Comparison of ENCODE assay signal across 31 cellular contexts in genomic region chr15:65232520-65232919, GRCh38. TPM values are rescaled to one million over a fixed set of nuclear protein-coding genes. Genes with fewer than 3 reads are reported as not detected.
"Had no signal": no experiment of that assay in that cellular context is flagged by ENCODE, and none has a peak within 500 bp of the region (broad histone marks: within the 10 kb centered on the region; RNA-seq: fewer than 3 reads in every experiment).

No MANE protein-coding gene starts in this region.

- FAIRE-seq: colon, endometrium, endothelial cell of umbilical vein, frontal cortex had no signal

- H3K36me3 ChIP-seq: colonic mucosa, esophagus muscularis mucosa, esophagus squamous epithelium, gastrocnemius medialis, gastroesophageal sphincter, heart left ventricle, heart right ventricle had no signal

- H3K79me2 ChIP-seq: hepatocyte had no signal

- ATAC-seq: effector memory CD8-positive, alpha-beta T cell; esophagus mucosa; foreskin keratinocyte; gastrocnemius medialis; gastroesophageal sphincter; heart left ventricle; heart right ventricle had no signal

- H3K27ac ChIP-seq: colonic mucosa, coronary artery, dorsolateral prefrontal cortex, epithelial cell of prostate, esophagus muscularis mucosa, esophagus squamous epithelium, foreskin keratinocyte, gastrocnemius medialis, gastroesophageal sphincter, heart left ventricle, heart right ventricle, hepatocyte had no signal

- H3K9me3 ChIP-seq: colonic mucosa, esophagus muscularis mucosa, esophagus squamous epithelium, gastrocnemius medialis, gastroesophageal sphincter, heart left ventricle, heart right ventricle had no signal

- H3K27me3 ChIP-seq: colonic mucosa, dorsolateral prefrontal cortex, esophagus muscularis mucosa, esophagus squamous epithelium, foreskin keratinocyte, gastrocnemius medialis, gastroesophageal sphincter, heart left ventricle, heart right ventricle, hepatocyte had no signal

- H2AFZ ChIP-seq: hepatocyte had no signal

- H3K4me3 ChIP-seq: colonic mucosa, coronary artery, dorsolateral prefrontal cortex, esophagus muscularis mucosa, esophagus squamous epithelium, gastrocnemius medialis, gastroesophageal sphincter, heart left ventricle, heart right ventricle, hepatocyte had no signal

- H3K4me1 ChIP-seq: colonic mucosa, esophagus muscularis mucosa, foreskin keratinocyte, gastrocnemius medialis, gastroesophageal sphincter, heart left ventricle had no signal

- DNase-seq: colonic mucosa; cortex of kidney; dermis blood vessel endothelial cell; dorsolateral prefrontal cortex; effector CD4-positive, alpha-beta T cell; effector CD8-positive, alpha-beta T cell; effector memory CD4-positive, alpha-beta T cell; effector memory CD8-positive, alpha-beta T cell; endodermal cell; erythroblast; esophagus squamous epithelium; foreskin fibroblast; foreskin keratinocyte; foreskin melanocyte; gastrocnemius medialis; glutamatergic neuron; head of caudate nucleus; heart left ventricle; heart right ventricle had no signal

- H3K4me2 ChIP-seq: hepatocyte had no signal

RNA-seq across cellular contexts. Expression of gene CILP, which starts 21.2 kb away (rescaled TPM):
- total RNA-seq: dermis blood vessel endothelial cell, dermis microvascular lymphatic vessel endothelial cell, endothelial cell of umbilical vein, epithelial cell of proximal tubule, foreskin keratinocyte had no signal
- polyA plus RNA-seq: foreskin keratinocyte had no signal
